In the genomic region with DNA sequence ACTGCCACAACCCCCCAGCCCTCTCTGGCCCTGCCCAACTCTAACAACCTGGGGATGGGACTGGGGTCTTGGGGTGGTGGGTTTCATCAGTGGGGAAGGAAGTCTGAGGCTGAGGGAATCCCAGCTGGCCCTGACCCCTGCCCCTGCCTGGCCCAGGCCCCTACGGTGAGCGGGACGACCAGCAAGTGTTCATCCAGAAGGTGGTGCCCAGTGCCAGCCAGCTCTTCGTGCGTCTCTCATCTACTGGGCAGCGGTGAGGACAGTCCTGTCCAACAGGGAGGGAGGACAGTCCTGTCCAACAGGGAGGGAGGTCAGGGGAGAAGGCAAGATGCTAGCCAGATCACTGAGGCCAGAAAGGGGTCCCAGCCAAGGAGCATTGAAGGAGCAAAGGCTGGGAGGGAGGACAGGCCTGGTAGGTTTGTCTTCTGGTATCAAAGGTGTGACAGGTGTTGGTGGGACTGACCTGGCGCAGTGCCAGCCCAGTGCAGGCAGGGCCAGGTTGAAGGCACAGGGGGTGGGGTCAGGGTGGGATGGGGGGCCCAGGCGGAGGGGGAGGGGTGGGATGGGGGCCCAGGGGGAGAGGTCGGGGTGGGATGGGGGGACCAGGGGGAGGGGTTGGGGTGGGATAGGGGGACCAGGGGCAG, we compare ENCODE assay signal across 18 cellular contexts.
"Had no signal": no experiment of that assay in that cellular context is flagged by ENCODE, and none has a peak within 500 bp of the region (broad histone marks: within the 10 kb centered on the region; RNA-seq: fewer than 3 reads in every experiment).

No MANE protein-coding gene starts in this region.

- H3K27ac ChIP-seq: cardiac muscle cell, heart right ventricle, prostate gland, right lobe of liver, transverse colon, WERI-Rb-1 had no signal

- H3K9me3 ChIP-seq: mucosa of descending colon, prostate gland, right lobe of liver, transverse colon had no signal

- ATAC-seq: activated CD4-positive, alpha-beta T cell treated with anti-CD3 and anti-CD28 coated beads for 36 hours; activated CD8-positive, alpha-beta T cell treated with anti-CD3 and anti-CD28 coated beads, Interleukin-2, amount 10 ng/mL, durations not matched to agents 7 days and 5 days; mucosa of descending colon; naive thymus-derived CD8-positive, alpha-beta T cell; stimulated activated naive B cell treated with anti-CD40 and anti-IgM and Interleukin-4, amounts not matched to agents 10 μg/mL and 1 μg/mL and 100 μg/mL, for 72 hours had no signal

- H3K4me3 Mint-ChIP-seq: activated CD4-positive, alpha-beta T cell treated with anti-CD3 and anti-CD28 coated beads for 36 hours; activated CD8-positive, alpha-beta T cell treated with anti-CD3 and anti-CD28 coated beads, Interleukin-2, amount 10 ng/mL, durations not matched to agents 7 days and 5 days; activated naive CD4-positive, alpha-beta T cell treated with anti-CD3 and anti-CD28 coated beads for 36 hours had no signal

- H3K27ac Mint-ChIP-seq: activated CD4-positive, alpha-beta T cell treated with anti-CD3 and anti-CD28 coated beads for 36 hours; activated CD8-positive, alpha-beta T cell treated with anti-CD3 and anti-CD28 coated beads, Interleukin-2, amount 10 ng/mL, durations not matched to agents 7 days and 5 days; activated naive CD4-positive, alpha-beta T cell treated with anti-CD3 and anti-CD28 coated beads for 36 hours had no signal

- FAIRE-seq: colon, frontal cortex, islet of Langerhans had no signal

- H3K9me3 Mint-ChIP-seq: activated naive CD4-positive, alpha-beta T cell treated with anti-CD3 and anti-CD28 coated beads for 36 hours; naive thymus-derived CD8-positive, alpha-beta T cell had no signal

- H3K27me3 Mint-ChIP-seq: activated CD4-positive, alpha-beta T cell treated with anti-CD3 and anti-CD28 coated beads for 36 hours; naive thymus-derived CD8-positive, alpha-beta T cell had no signal

- H3K4me3 ChIP-seq: cardiac muscle cell, heart right ventricle, mucosa of descending colon, prostate gland, right lobe of liver, transverse colon had no signal

- H3K4me1 ChIP-seq: prostate gland, right lobe of liver, transverse colon had no signal

- DNase-seq: activated CD4-positive, alpha-beta T cell treated with anti-CD3 and anti-CD28 coated beads for 36 hours; activated CD8-positive, alpha-beta T cell treated with anti-CD3 and anti-CD28 coated beads, Interleukin-2, amount 10 ng/mL, durations not matched to agents 7 days and 5 days; activated naive CD4-positive, alpha-beta T cell treated with anti-CD3 and anti-CD28 coated beads for 36 hours; effector CD4-positive, alpha-beta T cell; heart right ventricle; mucosa of descending colon; naive thymus-derived CD8-positive, alpha-beta T cell; nucleus accumbens; right lobe of liver; stimulated activated naive B cell treated with anti-CD40 and anti-IgM and Interleukin-4, amounts not matched to agents 10 μg/mL and 1 μg/mL and 100 μg/mL, for 72 hours; substantia nigra; transverse colon; WERI-Rb-1 had no signal

- H3K27me3 ChIP-seq: cardiac muscle cell, heart right ventricle, right lobe of liver, transverse colon had no signal

- H3K36me3 ChIP-seq: cardiac muscle cell, prostate gland had no signal
